In genomic region chr9:129944501-129945116, GRCh38 we compare ENCODE assay signal across 10 cellular contexts.
A peak's percentile ranks its signal among the peaks of the same experiment; 100 is the strongest.
DNase-seq lines count a peak whose midpoint lies in the region; ATAC-seq and TF ChIP-seq lines count a peak whose summit lies in the region.
"Had no signal": no experiment of that assay in that cellular context is flagged by ENCODE, and none has a peak within 500 bp of the region (broad histone marks: within the 10 kb centered on the region; RNA-seq: fewer than 3 reads in every experiment).

No MANE protein-coding gene starts in this region.

- no peaks in the 10 kb centered on the region for H3K27me3 ChIP-seq in SK-N-SH (ENCODE audit: insufficient read depth)
- H3K27me3 ChIP-seq in lower lobe of right lung (ENCODE audit: low read depth): no peaks in the 10 kb centered on the region
- no peaks in the 10 kb centered on the region for H3K27me3 ChIP-seq in thyroid gland

- no peaks in the 10 kb centered on the region for H3K9me2 ChIP-seq in SK-N-SH

- intact Hi-C loops in activated T-helper 1 cell treated with anti-CD3 and anti-CD28 coated beads, Interleukin-12 subunit alpha, Interleukin-12 subunit beta, Interleukin-2, Interleukin-4 antibody, amounts not matched to agents 30 ng/mL and 10 ng/mL and 1 ng/mL, durations not matched to agents 14 hours and 24 hours and 36 hours (cut with micrococcal nuclease): loop anchor here (1.0 to 2.0 kb wide), 3 partner anchors 12 to 56 kb away; no protein-coding TSS in a partner anchor
- intact Hi-C loops in lower lobe of right lung (cut with DNase I) (no loop called here), thyroid gland (cut with DNase I) (no loop called here)

- H3K9me3 ChIP-seq in SK-N-SH: peaks cover 10% of the 10 kb centered on the region; the same call in 1 of the 2 replicates
- peaks cover 9% of the 10 kb centered on the region for H3K9me3 ChIP-seq in lower lobe of right lung
- H3K9me3 ChIP-seq in thyroid gland: no peaks in the 10 kb centered on the region

- WGBS in SK-N-SH (ENCODE audit: low lambda C conversion rate): 93% methylated on average over 6 of the region's 6 CpGs
- 87 to 91% methylated on average over 6 of the region's 6 CpGs for WGBS in thyroid gland, 2 donors

- H3K4me1 ChIP-seq in SK-N-SH (ENCODE audit: control insufficient read depth in 1 of 2, insufficient read depth in 2 of 2, low read depth in 1 of 2, low read length in 1 of 2) (peaks cover 4 to 8% of the 10 kb centered on the region in 2 experiments; a peak in 3 of 4 replicates), lower lobe of right lung (peaks cover 22% of the 10 kb centered on the region), thyroid gland (no peaks in the 10 kb centered on the region)
- H3K4me1 ChIP-seq: A549 had no signal

- H3K4me3 Mint-ChIP-seq in activated T-helper 1 cell treated with anti-CD3 and anti-CD28 coated beads, Interleukin-12 subunit alpha, Interleukin-12 subunit beta, Interleukin-2, Interleukin-4 antibody, amounts not matched to agents 30 ng/mL and 10 ng/mL and 1 ng/mL, durations not matched to agents 14 hours and 24 hours and 36 hours: peak overlapping the region; percentile 28
- no peak overlapping the region for H3K4me3 Mint-ChIP-seq in stimulated activated memory B cell treated with anti-CD40 and anti-IgM and Interleukin-4, amounts not matched to agents 10 μg/mL and 1 μg/mL and 100 μg/mL, for 72 hours

- H4K20me1 ChIP-seq in SK-N-SH (ENCODE audit: insufficient read depth): no peaks in the 10 kb centered on the region

- H3K9ac ChIP-seq in SK-N-SH: no peak overlapping the region

- H3K27me3 Mint-ChIP-seq in activated T-helper 1 cell treated with anti-CD3 and anti-CD28 coated beads, Interleukin-12 subunit alpha, Interleukin-12 subunit beta, Interleukin-2, Interleukin-4 antibody, amounts not matched to agents 30 ng/mL and 10 ng/mL and 1 ng/mL, durations not matched to agents 14 hours and 24 hours and 36 hours (ENCODE audit: insufficient read depth): no peaks in the 10 kb centered on the region
- no peaks in the 10 kb centered on the region for H3K27me3 Mint-ChIP-seq in stimulated activated memory B cell treated with anti-CD40 and anti-IgM and Interleukin-4, amounts not matched to agents 10 μg/mL and 1 μg/mL and 100 μg/mL, for 72 hours

- H2AFZ ChIP-seq in SK-N-SH (ENCODE audit: low read depth): no peak overlapping the region

- CTCF ChIA-PET in SK-N-SH (lab: Yijun Ruan, JAX): no interaction called here

- H3K36me3 ChIP-seq in SK-N-SH (replicated peaks in 1 of 2; ENCODE audit: control insufficient read depth in 1 of 2, insufficient read depth in 2 of 2, low read length in 1 of 2): peaks cover 0 to 16% of the 10 kb centered on the region in 2 experiments
- H3K36me3 ChIP-seq in lower lobe of right lung: no peaks in the 10 kb centered on the region
- H3K36me3 ChIP-seq in thyroid gland: no peaks in the 10 kb centered on the region

- DNase-seq in SK-N-SH (no peak), lower lobe of right lung (no peak), thyroid gland (no peak), cerebellum (ENCODE audit: low spot score) (no peak), NCI-H526 treated with DMSO at 0.1 percent for 48 hours (lab: John Stamatoyannopoulos, UW) (no peak)
- peak; percentile 59 for DNase-seq in activated T-helper 1 cell treated with anti-CD3 and anti-CD28 coated beads, Interleukin-12 subunit alpha, Interleukin-12 subunit beta, Interleukin-2, Interleukin-4 antibody, amounts not matched to agents 30 ng/mL and 10 ng/mL and 1 ng/mL, durations not matched to agents 14 hours and 24 hours and 36 hours (ENCODE audit: low spot score)
- DNase-seq: islet precursor cell had no signal

- peaks cover 44% of the 10 kb centered on the region for H3K4me1 Mint-ChIP-seq in activated T-helper 1 cell treated with anti-CD3 and anti-CD28 coated beads, Interleukin-12 subunit alpha, Interleukin-12 subunit beta, Interleukin-2, Interleukin-4 antibody, amounts not matched to agents 30 ng/mL and 10 ng/mL and 1 ng/mL, durations not matched to agents 14 hours and 24 hours and 36 hours (ENCODE audit: low read depth)
- peaks cover 38% of the 10 kb centered on the region for H3K4me1 Mint-ChIP-seq in stimulated activated memory B cell treated with anti-CD40 and anti-IgM and Interleukin-4, amounts not matched to agents 10 μg/mL and 1 μg/mL and 100 μg/mL, for 72 hours

- POLR2A ChIA-PET in SK-N-SH (lab: Yijun Ruan, JAX): no interaction called here

- TF ChIP-seq EP300 in SK-N-SH (IDR thresholded peaks at IDR 0.05; ENCODE audit: borderline replicate concordance in 1 of 2, low read depth in 1 of 2, low read length in 1 of 2): no peak

- TF ChIP-seq RAD21 in SK-N-SH (IDR thresholded peaks at IDR 0.05; ENCODE audit: low read length): no peak

- TF ChIP-seq CTCF in SK-N-SH (IDR thresholded peaks at IDR 0.05) (peak; percentile 6; the same call in 1 of the 2 replicates), lower lobe of right lung (IDR thresholded peaks at IDR 0.05) (no peak), thyroid gland (IDR thresholded peaks at IDR 0.05) (no peak)

- no peak for TF ChIP-seq POLR2A in thyroid gland (IDR thresholded peaks at IDR 0.05)

- peaks cover 8% of the 10 kb centered on the region for H3F3A ChIP-seq in SK-N-SH (replicated peaks; ENCODE audit: insufficient read depth)

- no peak overlapping the region for H3K4me3 ChIP-seq in SK-N-SH (ENCODE audit: low read depth in 2 of 2, low read length in 1 of 2)
- H3K4me3 ChIP-seq in lower lobe of right lung: no peak overlapping the region
- no peak overlapping the region for H3K4me3 ChIP-seq in thyroid gland (replicated peaks in 1 of 3)
- H3K4me3 ChIP-seq: A549 had no signal

- H3K27ac ChIP-seq in SK-N-SH (ENCODE audit: low read depth in 2 of 2, low read length in 1 of 2) (no peak overlapping the region), lower lobe of right lung (peak overlapping the region; percentile 70), thyroid gland (peak overlapping the region in 2 of 3 donors; percentile 15 to 40)
- H3K27ac ChIP-seq: A549 had no signal

- no peaks in the 10 kb centered on the region for H3K79me2 ChIP-seq in SK-N-SH (ENCODE audit: insufficient read depth)

- H3K9me3 Mint-ChIP-seq in activated T-helper 1 cell treated with anti-CD3 and anti-CD28 coated beads, Interleukin-12 subunit alpha, Interleukin-12 subunit beta, Interleukin-2, Interleukin-4 antibody, amounts not matched to agents 30 ng/mL and 10 ng/mL and 1 ng/mL, durations not matched to agents 14 hours and 24 hours and 36 hours: peaks cover 16% of the 10 kb centered on the region
- H3K9me3 Mint-ChIP-seq in stimulated activated memory B cell treated with anti-CD40 and anti-IgM and Interleukin-4, amounts not matched to agents 10 μg/mL and 1 μg/mL and 100 μg/mL, for 72 hours: peaks cover 8% of the 10 kb centered on the region

- peaks cover 45% of the 10 kb centered on the region for H3K36me3 Mint-ChIP-seq in activated T-helper 1 cell treated with anti-CD3 and anti-CD28 coated beads, Interleukin-12 subunit alpha, Interleukin-12 subunit beta, Interleukin-2, Interleukin-4 antibody, amounts not matched to agents 30 ng/mL and 10 ng/mL and 1 ng/mL, durations not matched to agents 14 hours and 24 hours and 36 hours (ENCODE audit: low read depth)
- H3K36me3 Mint-ChIP-seq in stimulated activated memory B cell treated with anti-CD40 and anti-IgM and Interleukin-4, amounts not matched to agents 10 μg/mL and 1 μg/mL and 100 μg/mL, for 72 hours: peaks cover 59% of the 10 kb centered on the region

- H3K4me2 ChIP-seq in SK-N-SH: no peak overlapping the region
- H3K4me2 ChIP-seq: A549 had no signal

- peak overlapping the region; percentile 88 for H3K27ac Mint-ChIP-seq in activated T-helper 1 cell treated with anti-CD3 and anti-CD28 coated beads, Interleukin-12 subunit alpha, Interleukin-12 subunit beta, Interleukin-2, Interleukin-4 antibody, amounts not matched to agents 30 ng/mL and 10 ng/mL and 1 ng/mL, durations not matched to agents 14 hours and 24 hours and 36 hours
- H3K27ac Mint-ChIP-seq in stimulated activated memory B cell treated with anti-CD40 and anti-IgM and Interleukin-4, amounts not matched to agents 10 μg/mL and 1 μg/mL and 100 μg/mL, for 72 hours: no peak overlapping the region

- ATAC-seq in SK-N-SH treated with all-trans-retinoic acid at 6 μM for 48 hours (no peak), lower lobe of right lung (peak; percentile 84 to 87)
- ATAC-seq in stimulated activated memory B cell treated with anti-CD40 and anti-IgM and Interleukin-4, amounts not matched to agents 10 μg/mL and 1 μg/mL and 100 μg/mL, for 72 hours: no peak
- ATAC-seq: A549 had no signal

TF ChIP-seq in SK-N-SH, 30 proteins besides CTCF, POLR2A, EP300 and RAD21:
- TF ChIP-seq MXI1 (IDR thresholded peaks at IDR 0.05; ENCODE audit: low read depth, low read length) (no peak), SIN3A (IDR thresholded peaks at IDR 0.05; ENCODE audit: borderline replicate concordance, low read depth, low read length) (no peak), GABPA (IDR thresholded peaks at IDR 0.05; ENCODE audit: low read depth) (no peak), RXRA (IDR thresholded peaks at IDR 0.05; ENCODE audit: borderline replicate concordance, low read depth) (no peak)

TF ChIP-seq in SK-N-SH treated with all-trans-retinoic acid at 6 μM for 48 hours, 23 proteins besides CTCF, POLR2A, EP300 and RAD21 (continues in another document):
- TF ChIP-seq CREB5 (CRISPR knock-in tag; IDR thresholded peaks at IDR 0.05; ENCODE audit: low read depth) (no peak), ZNF70 (CRISPR knock-in tag; IDR thresholded peaks at IDR 0.05) (no peak), CSDC2 (CRISPR knock-in tag; IDR thresholded peaks at IDR 0.05) (no peak), POU6F1 (CRISPR knock-in tag; IDR thresholded peaks at IDR 0.05; ENCODE audit: borderline replicate concordance, low read depth) (no peak)

Comparison
In these comparisons a context has a peak if more than half of its experiments do, and no peak if none do; other contexts are left out.
1. H3K27ac ChIP-seq: peak in lower lobe of right lung (single experiment) and thyroid gland (2 of 3); none in SK-N-SH (0 of 2).
2. ATAC-seq: peak in lower lobe of right lung (2 of 2); none in SK-N-SH treated with all-trans-retinoic acid at 6 μM for 48 hours (single experiment) and stimulated activated memory B cell treated with anti-CD40 and anti-IgM and Interleukin-4, amounts not matched to agents 10 μg/mL and 1 μg/mL and 100 μg/mL, for 72 hours (single experiment).